ENCODE assay signal across 24 cellular contexts in the genomic region with DNA sequence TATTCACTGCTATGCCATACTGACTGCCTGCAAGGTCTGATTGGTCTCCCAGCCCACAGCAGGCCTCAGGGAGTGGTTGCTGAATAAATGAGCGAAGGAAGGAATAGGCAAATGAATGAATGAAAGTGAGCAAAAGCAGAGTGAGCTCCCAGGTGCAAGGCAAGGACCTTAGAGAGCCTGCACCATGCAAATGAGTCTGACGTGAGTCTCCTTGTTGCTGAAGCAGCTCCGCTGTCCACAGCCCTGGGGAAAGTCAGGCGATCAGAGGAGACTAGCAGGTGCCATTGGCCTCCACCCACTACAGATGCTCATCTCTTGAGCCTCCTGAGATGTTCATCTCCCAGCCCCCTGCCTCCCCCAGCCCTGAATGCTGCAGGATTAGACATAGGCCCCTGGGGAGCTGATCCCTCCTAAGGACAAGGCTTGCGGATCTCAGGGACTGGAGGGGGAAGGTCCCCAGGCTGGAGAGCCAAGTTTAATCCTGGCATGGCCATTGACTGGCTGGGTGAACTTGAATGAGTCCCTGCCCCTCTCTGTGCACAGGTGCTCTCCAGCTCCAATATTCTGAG. TPM values are rescaled to one million over a fixed set of nuclear protein-coding genes. Genes with fewer than 3 reads are reported as not detected.
DNase-seq lines count a peak whose midpoint lies in the region; ATAC-seq and TF ChIP-seq lines count a peak whose summit lies in the region.
"Had no signal": no experiment of that assay in that cellular context is flagged by ENCODE, and none has a peak within 500 bp of the region (broad histone marks: within the 10 kb centered on the region; RNA-seq: fewer than 3 reads in every experiment).

No MANE protein-coding gene starts in this region.

- H4K20me1 ChIP-seq in OCI-LY7 (ENCODE audit: insufficient read depth, low read length), result no peaks in the 10 kb centered on the region

- no peak overlapping the region for H3K4me3 ChIP-seq in CD4-positive, alpha-beta memory T cell (ENCODE audit: low read length in 2 of 2)
- H3K4me3 ChIP-seq in OCI-LY7 (ENCODE audit: low read depth, low read length, poor library complexity, severe bottlenecking), result no peak overlapping the region
- H3K4me3 ChIP-seq: dorsolateral prefrontal cortex, hepatocyte, left ventricle myocardium inferior, mucosa of descending colon, neural progenitor cell, vagina had no signal

- peaks cover 38 to 91% (median 53%) of the 10 kb centered on the region in 4 donors for H3K4me1 Mint-ChIP-seq in CD4-positive, alpha-beta memory T cell
- H3K4me1 Mint-ChIP-seq in mesothelial cell of epicardium, result peaks cover 15% of the 10 kb centered on the region

- no peak overlapping the region for H3K27ac ChIP-seq in CD4-positive, alpha-beta memory T cell (ENCODE audit: low read depth, low read length)
- H3K27ac ChIP-seq in OCI-LY7 (ENCODE audit: low read depth, low read length, poor library complexity, severe bottlenecking), result no peak overlapping the region
- H3K27ac ChIP-seq: dorsolateral prefrontal cortex, hepatocyte, left ventricle myocardium inferior, neural progenitor cell, vagina had no signal

- POLR2A ChIA-PET in CD4-positive, alpha-beta memory T cell (lab: Charles Lee; ENCODE audit: partially characterized antibody), result no interaction called here
- POLR2A ChIA-PET in OCI-LY7 (lab: Charles Lee), result interaction anchor here (0.7 kb wide), 1 partner anchor 15 kb away, joined by 3 read pairs; no protein-coding TSS in a partner anchor

- no TSS peak for BruUV-seq in OCI-LY7 (replicated peaks; lab: Mats Ljungman, UMichigan)

- CTCF ChIA-PET in CD4-positive, alpha-beta memory T cell (lab: Charles Lee; ENCODE audit: partially characterized antibody), result interaction anchor here (1.4 to 1.7 kb wide), 2 partner anchors 19 to 50 kb away, joined by 3 to 6 read pairs; no protein-coding TSS in a partner anchor
- CTCF ChIA-PET in OCI-LY7 (lab: Charles Lee; ENCODE audit: unreplicated experiment), result interaction anchor here (1.0 kb wide), 1 partner anchor 15 kb away, joined by 3 read pairs; no protein-coding TSS in a partner anchor

- H3K4me3 Mint-ChIP-seq in CD4-positive, alpha-beta memory T cell, result no peak overlapping the region
- no peak overlapping the region for H3K4me3 Mint-ChIP-seq in mesothelial cell of epicardium
- H3K4me3 Mint-ChIP-seq: activated CD4-positive, alpha-beta T cell treated with anti-CD3 and anti-CD28 coated beads for 36 hours; activated naive CD4-positive, alpha-beta T cell treated with anti-CD3 and anti-CD28 coated beads, Interleukin-2, amount 10 ng/mL, durations not matched to agents 7 days and 5 days; neural progenitor cell had no signal

- H3K27me3 ChIP-seq in CD4-positive, alpha-beta memory T cell (ENCODE audit: insufficient read depth, low read length), result no peaks in the 10 kb centered on the region
- H3K27me3 ChIP-seq: dorsolateral prefrontal cortex, hepatocyte, neural progenitor cell, vagina had no signal

- DNase-seq in CD4-positive, alpha-beta memory T cell, result no peak
- DNase-seq in OCI-LY7 (ENCODE audit: low spot score) (peak; percentile 66), mesothelial cell of epicardium (ENCODE audit: low spot score in 2 of 2, unreplicated experiment in 2 of 2) (no peak), NCI-H2196 (lab: John Stamatoyannopoulos, UW; ENCODE audit: unreplicated experiment) (no peak)
- DNase-seq in stimulated activated CD4-positive, alpha-beta T cell treated with anti-CD3 and anti-CD28 coated beads, Interleukin-4, amount 100 ng/mL, for 24 hours, result no peak
- DNase-seq: 8988T; activated CD4-positive, alpha-beta T cell treated with anti-CD3 and anti-CD28 coated beads for 36 hours; activated naive CD4-positive, alpha-beta T cell treated with anti-CD3 and anti-CD28 coated beads, Interleukin-2, amount 10 ng/mL, durations not matched to agents 7 days and 5 days; activated T-cell treated with anti-CD3 and anti-CD28 coated beads, Interleukin-2, amount 50 U/mL, for 48 hours; central memory CD4-positive, alpha-beta T cell; dorsolateral prefrontal cortex; left ventricle myocardium inferior; mucosa of descending colon; NCI-H1092 treated with DMSO at 0.1 percent for 48 hours; NCI-H2107; NCI-H510A treated with DMSO at 0.1 percent for 48 hours; Right ventricle myocardium superior; SW 1271 had no signal

- H3K9me2 ChIP-seq in OCI-LY7 (ENCODE audit: insufficient read depth, low read length), result no peaks in the 10 kb centered on the region

- no peaks in the 10 kb centered on the region for H3K9me3 ChIP-seq in CD4-positive, alpha-beta memory T cell (ENCODE audit: control insufficient read depth in 1 of 2, low read length in 2 of 2)
- H3K9me3 ChIP-seq in OCI-LY7 (ENCODE audit: low read length), result no peaks in the 10 kb centered on the region
- H3K9me3 ChIP-seq: left ventricle myocardium inferior, mucosa of descending colon, vagina had no signal

- intact Hi-C loops in CD4-positive, alpha-beta memory T cell (cut with micrococcal nuclease), result no loop called here
- intact Hi-C loops in OCI-LY7 (cut with micrococcal nuclease; ENCODE audit: unreplicated experiment), result no loop called here

- ATAC-seq in GM19438 (IDR thresholded peaks at IDR 0.05; ENCODE audit: low read depth, unreplicated experiment), result peak; percentile 78
- peak; percentile 53 for ATAC-seq in HG03095 (IDR thresholded peaks at IDR 0.05; ENCODE audit: unreplicated experiment)
- ATAC-seq in HG02938 (IDR thresholded peaks at IDR 0.05; ENCODE audit: unreplicated experiment), result no peak
- ATAC-seq: activated CD4-positive, alpha-beta T cell treated with anti-CD3 and anti-CD28 coated beads for 36 hours; mucosa of descending colon had no signal

- H3K79me2 ChIP-seq in OCI-LY7 (ENCODE audit: insufficient read depth, low read depth, low read length), result no peaks in the 10 kb centered on the region
- H3K79me2 ChIP-seq: hepatocyte had no signal

- H2AFZ ChIP-seq in OCI-LY7 (ENCODE audit: low read length), result no peak overlapping the region
- H2AFZ ChIP-seq: hepatocyte, neural progenitor cell had no signal

- peaks cover 0 to 11% of the 10 kb centered on the region in 2 donors for H3K36me3 Mint-ChIP-seq in CD4-positive, alpha-beta memory T cell
- H3K36me3 Mint-ChIP-seq in mesothelial cell of epicardium, result no peaks in the 10 kb centered on the region
- H3K36me3 Mint-ChIP-seq: neural progenitor cell had no signal

- peaks cover 62% of the 10 kb centered on the region for H3K4me1 ChIP-seq in CD4-positive, alpha-beta memory T cell (ENCODE audit: insufficient read depth, low read length)
- H3K4me1 ChIP-seq in OCI-LY7 (ENCODE audit: insufficient read depth, low read length, poor library complexity, severe bottlenecking), result peaks cover 45% of the 10 kb centered on the region
- H3K4me1 ChIP-seq: neural progenitor cell had no signal

- H3K36me3 ChIP-seq in CD4-positive, alpha-beta memory T cell (ENCODE audit: insufficient read depth, low read length), result no peaks in the 10 kb centered on the region
- H3K36me3 ChIP-seq in OCI-LY7 (ENCODE audit: insufficient read depth, low read length), result no peaks in the 10 kb centered on the region
- H3K36me3 ChIP-seq: left ventricle myocardium inferior, neural progenitor cell, vagina had no signal

- no peaks in the 10 kb centered on the region for H3K9me3 Mint-ChIP-seq in CD4-positive, alpha-beta memory T cell
- no peaks in the 10 kb centered on the region for H3K9me3 Mint-ChIP-seq in mesothelial cell of epicardium
- H3K9me3 Mint-ChIP-seq: activated naive CD4-positive, alpha-beta T cell treated with anti-CD3 and anti-CD28 coated beads, Interleukin-2, amount 10 ng/mL, durations not matched to agents 7 days and 5 days; neural progenitor cell had no signal

- H3K4me2 ChIP-seq in OCI-LY7 (ENCODE audit: low read length), result peak overlapping the region; percentile 59
- H3K4me2 ChIP-seq: hepatocyte, neural progenitor cell had no signal

- no peaks in the 10 kb centered on the region for H3K27me3 Mint-ChIP-seq in CD4-positive, alpha-beta memory T cell
- H3K27me3 Mint-ChIP-seq in mesothelial cell of epicardium (ENCODE audit: low read depth), result no peaks in the 10 kb centered on the region
- H3K27me3 Mint-ChIP-seq: activated CD4-positive, alpha-beta T cell treated with anti-CD3 and anti-CD28 coated beads for 36 hours had no signal

- TF ChIP-seq CTCF in OCI-LY7 (conservative IDR thresholded peaks at IDR 0.05; ENCODE audit: low read length), result no peak
- no peak for TF ChIP-seq CTCF in mesothelial cell of epicardium (IDR thresholded peaks at IDR 0.05; ENCODE audit: unreplicated experiment)

- peak overlapping the region in 5 of 7 donors; percentile 31 to 75 (median 41) for H3K27ac Mint-ChIP-seq in CD4-positive, alpha-beta memory T cell
- H3K27ac Mint-ChIP-seq in mesothelial cell of epicardium, result no peak overlapping the region
- H3K27ac Mint-ChIP-seq: activated CD4-positive, alpha-beta T cell treated with anti-CD3 and anti-CD28 coated beads for 36 hours; activated naive CD4-positive, alpha-beta T cell treated with anti-CD3 and anti-CD28 coated beads, Interleukin-2, amount 10 ng/mL, durations not matched to agents 7 days and 5 days had no signal

RNA-seq across cellular contexts. Expression of gene GDPD5, which starts 22.1 kb away (rescaled TPM):
- total RNA-seq in CD4-positive, alpha-beta memory T cell, result 100 to 1,000 TPM; 141 to 160 TPM
- polyA plus RNA-seq in CD4-positive, alpha-beta memory T cell, result 10 to 100 TPM; 11.0 to 30.0 TPM
- 13.5 and 14.3 TPM in 2 replicates for total RNA-seq in OCI-LY7 (2014; rRNA removed; shearing (Covaris generic))
- 49.9 and 57.3 TPM in 2 replicates for total RNA-seq in OCI-LY7 (2022)
- total RNA-seq in mesothelial cell of epicardium, result 8.0 to 8.2 TPM (median 8.1 TPM) in 3 replicates

RNA-seq across cellular contexts. Expression of gene SERPINH1, which starts 58.4 kb away (rescaled TPM):
- total RNA-seq in CD4-positive, alpha-beta memory T cell, result 10 to 100 TPM; 15.6 to 16.2 TPM
- polyA plus RNA-seq in CD4-positive, alpha-beta memory T cell, result 1 to 10 TPM; 1.1 to 7.1 TPM
- 0.33 TPM in 1 of 2 replicates, not detected in the other for total RNA-seq in OCI-LY7 (2014; rRNA removed; shearing (Covaris generic))
- total RNA-seq in OCI-LY7 (2022), result not detected in 2 replicates
- total RNA-seq in mesothelial cell of epicardium, result 360 to 375 TPM (median 373 TPM) in 3 replicates

Comparison
In these comparisons a context has a peak if more than half of its experiments do, and no peak if none do; other contexts are left out.
1. RNA of gene SERPINH1, which starts 58.4 kb away (total RNA-seq): 360 to 375 TPM in mesothelial cell of epicardium; 15.6 to 16.2 TPM in CD4-positive, alpha-beta memory T cell and 0.33 TPM in OCI-LY7; every median in the first group is over 10 times any median in the second.